In genomic region chr11:110069158-110069737, GRCh38 we compare ENCODE assay signal across 8 cellular contexts. TPM values are rescaled to one million over a fixed set of nuclear protein-coding genes. Genes with fewer than 3 reads are reported as not detected.
DNase-seq lines count a peak whose midpoint lies in the region; ATAC-seq, FAIRE-seq and TF ChIP-seq lines count a peak whose summit lies in the region.

No MANE protein-coding gene starts in this region.

- no peaks in the 10 kb centered on the region for H3K9me3 ChIP-seq in adipocyte (ENCODE audit: control insufficient read depth, low read length)
- H3K9me3 ChIP-seq in left lung: no peaks in the 10 kb centered on the region
- H3K9me3 ChIP-seq in kidney (ENCODE audit: control insufficient read depth in 1 of 2, low read length in 2 of 2): no peaks in the 10 kb centered on the region

- peak; percentile 89 for DNase-seq in GDM1 (lab: John Stamatoyannopoulos, UW)
- DNase-seq in KG1 (lab: John Stamatoyannopoulos, UW): peak; percentile 86
- DNase-seq in adipocyte (ENCODE audit: low read depth): peak; percentile 67
- DNase-seq in left lung: peak in 1 of 2 donors; percentile 61
- DNase-seq in NCI-H2227 (lab: John Stamatoyannopoulos, UW; ENCODE audit: unreplicated experiment): no peak
- DNase-seq in kidney: no peak
- DNase-seq in effector CD8-positive, alpha-beta T cell (lab: John Stamatoyannopoulos, UW): no peak

- H3K9ac ChIP-seq in adipocyte (ENCODE audit: low read length) (no peak overlapping the region), kidney (ENCODE audit: low read length in 2 of 2) (no peak overlapping the region)

- TF ChIP-seq CTCF in left lung (IDR thresholded peaks at IDR 0.05) (no peak), kidney (IDR thresholded peaks at IDR 0.05; ENCODE audit: borderline replicate concordance, extremely low read depth, insufficient read depth) (no peak)

- H3K4me3 ChIP-seq in adipocyte (ENCODE audit: low read length) (no peak overlapping the region), left lung (no peak overlapping the region), kidney (ENCODE audit: low read length in 2 of 2) (no peak overlapping the region)

- FAIRE-seq in kidney (lab: Jason Lieb, UNC): no peak

- H3K4me1 ChIP-seq in adipocyte (ENCODE audit: control insufficient read depth, insufficient read depth, low read length) (peaks cover 10% of the 10 kb centered on the region), left lung (peaks cover 0 to 25% of the 10 kb centered on the region in 2 donors), kidney (ENCODE audit: control insufficient read depth in 1 of 2, insufficient read depth in 1 of 2, low read depth in 1 of 2, low read length in 2 of 2) (peaks cover 0 to 9% of the 10 kb centered on the region in 2 donors)

- intact Hi-C loops in left lung (cut with DNase I): no loop called here
- intact Hi-C loops in kidney (cut with DNase I): no loop called here

- H3K27me3 ChIP-seq in adipocyte (replicated peaks; ENCODE audit: control insufficient read depth, insufficient read depth, low read length) (no peaks in the 10 kb centered on the region), left lung (no peaks in the 10 kb centered on the region)

- ATAC-seq in left lung (peak; percentile 75), HG03025 (IDR thresholded peaks at IDR 0.05; ENCODE audit: low FRiP score, unreplicated experiment) (no peak)

- no peaks in the 10 kb centered on the region for H3K36me3 ChIP-seq in adipocyte (ENCODE audit: control insufficient read depth, insufficient read depth, low read length, severe bottlenecking)
- no peaks in the 10 kb centered on the region for H3K36me3 ChIP-seq in left lung
- no peaks in the 10 kb centered on the region for H3K36me3 ChIP-seq in kidney (ENCODE audit: control insufficient read depth in 1 of 2, insufficient read depth in 2 of 2, low read length in 2 of 2)

- H3K27ac ChIP-seq in left lung: peak overlapping the region; percentile 15 to 67
- peak overlapping the region in 1 of 2 donors; percentile 34 for H3K27ac ChIP-seq in kidney (ENCODE audit: low read depth in 2 of 2, low read length in 2 of 2)

RNA-seq across cellular contexts. Expression of gene ZC3H12C, which starts 23.9 kb away (rescaled TPM):
- 10 to 100 TPM; 15.1 to 16.2 TPM for total RNA-seq in left lung
- 14.3 TPM for total RNA-seq in kidney
- 2.3 TPM for polyA plus RNA-seq in kidney (ENCODE audit: insufficient read depth, low read depth, low replicate concordance)

Comparison
In these comparisons a context has a peak if more than half of its experiments do, and no peak if none do; other contexts are left out.
1. DNase-seq: peak in GDM1 (single experiment), KG1 (single experiment) and adipocyte (single experiment); none in NCI-H2227 (single experiment), kidney (single experiment) and effector CD8-positive, alpha-beta T cell (single experiment).